In the genomic region with DNA sequence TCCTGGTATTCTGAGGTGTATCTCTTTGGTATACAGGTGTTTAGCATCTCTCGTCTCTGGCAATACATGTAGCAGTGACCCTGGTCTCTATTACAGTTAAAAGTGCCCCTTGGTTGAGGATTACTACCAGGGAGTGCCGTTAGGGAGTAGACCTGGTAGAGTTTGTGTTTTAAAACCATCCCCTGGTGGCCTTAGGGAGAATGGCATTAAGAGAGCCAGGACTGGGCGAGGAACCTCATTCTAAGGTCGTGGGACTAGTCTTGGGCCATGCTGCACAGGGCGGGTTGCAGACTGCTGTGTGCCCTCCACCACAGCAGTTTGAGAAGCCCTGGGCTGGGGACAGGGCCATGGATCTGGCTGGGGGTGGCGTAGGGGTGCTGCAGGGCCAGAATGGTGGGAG, we compare ENCODE assay signal across 1 cellular context.
TF ChIP-seq lines count a peak whose summit lies in the region.

No MANE protein-coding gene starts in this region.

TF ChIP-seq in SK-N-SH, 30 proteins besides CTCF, POLR2A, EP300 and RAD21 (continued from another document):
- TF ChIP-seq, protein P1, sequence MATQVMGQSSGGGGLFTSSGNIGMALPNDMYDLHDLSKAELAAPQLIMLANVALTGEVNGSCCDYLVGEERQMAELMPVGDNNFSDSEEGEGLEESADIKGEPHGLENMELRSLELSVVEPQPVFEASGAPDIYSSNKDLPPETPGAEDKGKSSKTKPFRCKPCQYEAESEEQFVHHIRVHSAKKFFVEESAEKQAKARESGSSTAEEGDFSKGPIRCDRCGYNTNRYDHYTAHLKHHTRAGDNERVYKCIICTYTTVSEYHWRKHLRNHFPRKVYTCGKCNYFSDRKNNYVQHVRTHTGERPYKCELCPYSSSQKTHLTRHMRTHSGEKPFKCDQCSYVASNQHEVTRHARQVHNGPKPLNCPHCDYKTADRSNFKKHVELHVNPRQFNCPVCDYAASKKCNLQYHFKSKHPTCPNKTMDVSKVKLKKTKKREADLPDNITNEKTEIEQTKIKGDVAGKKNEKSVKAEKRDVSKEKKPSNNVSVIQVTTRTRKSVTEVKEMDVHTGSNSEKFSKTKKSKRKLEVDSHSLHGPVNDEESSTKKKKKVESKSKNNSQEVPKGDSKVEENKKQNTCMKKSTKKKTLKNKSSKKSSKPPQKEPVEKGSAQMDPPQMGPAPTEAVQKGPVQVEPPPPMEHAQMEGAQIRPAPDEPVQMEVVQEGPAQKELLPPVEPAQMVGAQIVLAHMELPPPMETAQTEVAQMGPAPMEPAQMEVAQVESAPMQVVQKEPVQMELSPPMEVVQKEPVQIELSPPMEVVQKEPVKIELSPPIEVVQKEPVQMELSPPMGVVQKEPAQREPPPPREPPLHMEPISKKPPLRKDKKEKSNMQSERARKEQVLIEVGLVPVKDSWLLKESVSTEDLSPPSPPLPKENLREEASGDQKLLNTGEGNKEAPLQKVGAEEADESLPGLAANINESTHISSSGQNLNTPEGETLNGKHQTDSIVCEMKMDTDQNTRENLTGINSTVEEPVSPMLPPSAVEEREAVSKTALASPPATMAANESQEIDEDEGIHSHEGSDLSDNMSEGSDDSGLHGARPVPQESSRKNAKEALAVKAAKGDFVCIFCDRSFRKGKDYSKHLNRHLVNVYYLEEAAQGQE (IDR thresholded peaks at IDR 0.05; ENCODE audit: low read depth, low read length) = no peak
- TF ChIP-seq CHD2 (IDR thresholded peaks at IDR 0.05; ENCODE audit: low read length, partially characterized antibody) = no peak
- no peak for TF ChIP-seq RFX5 (IDR thresholded peaks at IDR 0.05; ENCODE audit: low read length)
